22 cellular contexts compared by ENCODE assay signal in genomic region chr1:228994691-228995090, GRCh38.
DNase-seq lines count a peak whose midpoint lies in the region; ATAC-seq, FAIRE-seq and TF ChIP-seq lines count a peak whose summit lies in the region.
"Had no signal": no experiment of that assay in that cellular context is flagged by ENCODE, and none has a peak within 500 bp of the region (broad histone marks: within the 10 kb centered on the region; RNA-seq: fewer than 3 reads in every experiment).

No MANE protein-coding gene starts in this region.

- no peak overlapping the region for H3K4me3 Mint-ChIP-seq in naive thymus-derived CD4-positive, alpha-beta T cell
- H3K4me3 Mint-ChIP-seq: CD4-positive, alpha-beta T cell; GM23338; HFFc6 had no signal

- BruUV-seq in mammary epithelial cell (replicated peaks; lab: Mats Ljungman, UMichigan), result no TSS peak

- H3K4me3 ChIP-seq in mammary epithelial cell (replicated peaks in 1 of 3; ENCODE audit: insufficient read depth in 1 of 3, low read depth in 2 of 3, low read length in 3 of 3) (no peak overlapping the region), breast epithelium (no peak overlapping the region), bronchial epithelial cell (ENCODE audit: low read depth, low read length) (no peak overlapping the region)
- H3K4me3 ChIP-seq in naive thymus-derived CD4-positive, alpha-beta T cell (ENCODE audit: low read length), result no peak overlapping the region
- H3K4me3 ChIP-seq: GM23338 had no signal

- 93% methylated on average over 1 of the region's 1 CpG for whole genome bisulfite sequencing in mammary epithelial cell (ENCODE audit: low coverage, missing lambda C conversion rate)

- TF ChIP-seq POLR2A in breast epithelium (IDR thresholded peaks at IDR 0.05), result no peak

- in situ Hi-C loops in mammary epithelial cell (cut with MboI; ENCODE audit: low sequenced_read_pairs in 2 of 2), result no loop called here

- H3K9me3 ChIP-seq in mammary epithelial cell (replicated peaks; ENCODE audit: insufficient read depth, low read length) (no peaks in the 10 kb centered on the region), breast epithelium (no peaks in the 10 kb centered on the region)
- no peaks in the 10 kb centered on the region for H3K9me3 ChIP-seq in naive thymus-derived CD4-positive, alpha-beta T cell (ENCODE audit: control insufficient read depth in 2 of 3, low read length in 3 of 3)
- H3K9me3 ChIP-seq: BE2C had no signal

- H3K27me3 Mint-ChIP-seq in naive thymus-derived CD4-positive, alpha-beta T cell, result peaks cover 0 to 22% (median 0%) of the 10 kb centered on the region in 5 donors
- H3K27me3 Mint-ChIP-seq: CD4-positive, alpha-beta T cell had no signal

- peaks cover 0 to 17% (median 7%) of the 10 kb centered on the region in 7 donors for H3K4me1 Mint-ChIP-seq in naive thymus-derived CD4-positive, alpha-beta T cell

- TF ChIP-seq CTCF in mammary epithelial cell (conservative IDR thresholded peaks at IDR 0.05 in 1 of 2, IDR thresholded peaks at IDR 0.05 in 1 of 2; ENCODE audit: extremely low read depth in 1 of 2, insufficient read depth in 1 of 2, low read depth in 1 of 2, low read length in 2 of 2) (no peak), breast epithelium (IDR thresholded peaks at IDR 0.05) (no peak), bronchial epithelial cell (IDR thresholded peaks at IDR 0.05; ENCODE audit: insufficient read depth, low read length, severe bottlenecking) (no peak)

- H3K36me3 ChIP-seq in mammary epithelial cell (ENCODE audit: insufficient read depth, low read length) (no peaks in the 10 kb centered on the region), breast epithelium (no peaks in the 10 kb centered on the region), bronchial epithelial cell (ENCODE audit: control insufficient read depth, insufficient read depth, low read length) (no peaks in the 10 kb centered on the region)
- H3K36me3 ChIP-seq in naive thymus-derived CD4-positive, alpha-beta T cell (ENCODE audit: control insufficient read depth in 2 of 3, insufficient read depth in 3 of 3, low read length in 3 of 3), result no peaks in the 10 kb centered on the region
- H3K36me3 ChIP-seq: BE2C had no signal

- no peaks in the 10 kb centered on the region for H3K79me2 ChIP-seq in mammary epithelial cell (ENCODE audit: insufficient read depth, low read length)

- H3K9ac ChIP-seq in mammary epithelial cell (ENCODE audit: insufficient read depth, low read length), result no peak overlapping the region

- DNase-seq in mammary epithelial cell (peak; percentile 12), breast epithelium (ENCODE audit: low spot score in 2 of 2) (no peak), NCI-H446 treated with DMSO at 0.1 percent for 48 hours (lab: John Stamatoyannopoulos, UW) (peak; percentile 97), bronchial epithelial cell (ENCODE audit: low read depth) (peak; percentile 62), COR-L47 (lab: John Stamatoyannopoulos, UW) (no peak)
- DNase-seq in naive thymus-derived CD4-positive, alpha-beta T cell, result no peak
- DNase-seq: ACHN; BE2C; C1 segment of cervical spinal cord; CD4-positive, alpha-beta T cell; DMS153; DMS79; GDM1; HCEC 1CT; HFFc6 had no signal

- H3K4me1 ChIP-seq in mammary epithelial cell (ENCODE audit: insufficient read depth, low read length), result no peaks in the 10 kb centered on the region
- H3K4me1 ChIP-seq in breast epithelium, result no peaks in the 10 kb centered on the region
- peaks cover 0 to 3% of the 10 kb centered on the region in 2 donors for H3K4me1 ChIP-seq in naive thymus-derived CD4-positive, alpha-beta T cell (ENCODE audit: control insufficient read depth in 2 of 2, insufficient read depth in 2 of 2, low read length in 2 of 2)

- CTCF ChIA-PET in mammary epithelial cell (lab: Charles Lee; ENCODE audit: low non-redundant PET), result no interaction called here
- CTCF ChIA-PET in naive thymus-derived CD4-positive, alpha-beta T cell (lab: Charles Lee), result no interaction called here

- H3K4me2 ChIP-seq in mammary epithelial cell (ENCODE audit: insufficient read depth, low read depth, low read length), result no peak overlapping the region
- H3K4me2 ChIP-seq: GM23338 had no signal

- no peaks in the 10 kb centered on the region for H3K9me3 Mint-ChIP-seq in naive thymus-derived CD4-positive, alpha-beta T cell
- H3K9me3 Mint-ChIP-seq: CD4-positive, alpha-beta T cell; GM23338 had no signal

- peaks cover 2% of the 10 kb centered on the region for H3K27me3 ChIP-seq in mammary epithelial cell (ENCODE audit: insufficient read depth, low read length)
- no peaks in the 10 kb centered on the region for H3K27me3 ChIP-seq in breast epithelium
- H3K27me3 ChIP-seq in bronchial epithelial cell (ENCODE audit: control insufficient read depth, insufficient read depth, low read length), result no peaks in the 10 kb centered on the region
- H3K27me3 ChIP-seq in naive thymus-derived CD4-positive, alpha-beta T cell (ENCODE audit: control insufficient read depth in 2 of 2, insufficient read depth in 2 of 2, low read length in 2 of 2), result no peaks in the 10 kb centered on the region
- H3K27me3 ChIP-seq: BE2C had no signal

- intact Hi-C loops in mammary epithelial cell (cut with micrococcal nuclease) (no loop called here), breast epithelium (cut with DNase I; ENCODE audit: low total_unique reads) (no loop called here)
- intact Hi-C loops in naive thymus-derived CD4-positive, alpha-beta T cell (cut with micrococcal nuclease), result loop anchor here in 1 of 2 donors (10.0 kb wide), 1 partner anchor 260 kb away; the partner anchor contains the start of gene RHOU

- H3K27ac Mint-ChIP-seq in naive thymus-derived CD4-positive, alpha-beta T cell, result no peak overlapping the region
- H3K27ac Mint-ChIP-seq: CD4-positive, alpha-beta T cell; GM23338; HFFc6 had no signal

- no peak for FAIRE-seq in bronchial epithelial cell (lab: Jason Lieb, UNC)
- FAIRE-seq: A204.1, GM12892, GM18507, H54 had no signal

- H3K27ac ChIP-seq in mammary epithelial cell (ENCODE audit: insufficient read depth, low read depth, low read length) (no peak overlapping the region), breast epithelium (no peak overlapping the region)
- no peak overlapping the region for H3K27ac ChIP-seq in naive thymus-derived CD4-positive, alpha-beta T cell (ENCODE audit: low read depth, low read length)

- POLR2A ChIA-PET in naive thymus-derived CD4-positive, alpha-beta T cell (lab: Charles Lee), result no interaction called here

- dilution Hi-C loops in mammary epithelial cell (cut with HindIII; ENCODE audit: low sequenced_read_pairs), result no loop called here

- ATAC-seq in naive thymus-derived CD4-positive, alpha-beta T cell, result peak; percentile 44
- ATAC-seq in GM21447 (IDR thresholded peaks at IDR 0.05; ENCODE audit: unreplicated experiment) (no peak), HG03025 (IDR thresholded peaks at IDR 0.05; ENCODE audit: low FRiP score, unreplicated experiment) (no peak)
- ATAC-seq: GM23338 had no signal

- H2AFZ ChIP-seq in mammary epithelial cell (ENCODE audit: low read depth, low read length), result no peak overlapping the region
- H2AFZ ChIP-seq: GM23338 had no signal

- H3K36me3 Mint-ChIP-seq in naive thymus-derived CD4-positive, alpha-beta T cell, result no peaks in the 10 kb centered on the region

- no peaks in the 10 kb centered on the region for H4K20me1 ChIP-seq in mammary epithelial cell (ENCODE audit: insufficient read depth, low read length)

Comparison
In these comparisons a context has a peak if more than half of its experiments do, and no peak if none do; other contexts are left out.
1. DNase-seq: peak in mammary epithelial cell (single experiment), NCI-H446 treated with DMSO at 0.1 percent for 48 hours (single experiment) and bronchial epithelial cell (single experiment); none in breast epithelium (0 of 2), naive thymus-derived CD4-positive, alpha-beta T cell (0 of 9) and COR-L47 (single experiment).